1 cellular context compared by ENCODE assay signal in genomic region chr19:3783660-3784584, GRCh38.
TF ChIP-seq lines count a peak whose summit lies in the region.

No MANE protein-coding gene starts in this region.

TF ChIP-seq in HepG2, 621 proteins besides CTCF, POLR2A, EP300 and RAD21 (continued from another document and continues in another):
- TF ChIP-seq GATAD1 (CRISPR knock-in tag; IDR thresholded peaks at IDR 0.05) (peak; percentile 43; the same call in 1 of the 2 replicates), MXI1 (IDR thresholded peaks at IDR 0.05; ENCODE audit: borderline replicate concordance, low read depth, low read length) (no peak), HMG20B (CRISPR knock-in tag; conservative IDR thresholded peaks at IDR 0.05) (no peak), TBX3 (IDR thresholded peaks at IDR 0.05; ENCODE audit: borderline replicate concordance) (no peak), SRSF4 (IDR thresholded peaks at IDR 0.05; ENCODE audit: low read depth, low read length, poor library complexity, severe bottlenecking) (no peak), ZBTB20 (CRISPR knock-in tag; IDR thresholded peaks at IDR 0.05; ENCODE audit: borderline replicate concordance, low read depth) (peak; percentile 42; the same call in 1 of the 2 replicates), IRF1 (CRISPR knock-in tag; IDR thresholded peaks at IDR 0.05; ENCODE audit: low read depth) (no peak), NKX3-1 (CRISPR knock-in tag; IDR thresholded peaks at IDR 0.05) (no peak), GABPA (IDR thresholded peaks at IDR 0.05; ENCODE audit: low read depth, low read length) (no peak), GABPA (CRISPR knock-in tag; IDR thresholded peaks at IDR 0.05; ENCODE audit: low read depth) (no peak), PHF20 (CRISPR knock-in tag; IDR thresholded peaks at IDR 0.05) (no peak), ZNF124 (CRISPR knock-in tag; IDR thresholded peaks at IDR 0.05) (no peak), GABPB1 (CRISPR knock-in tag; IDR thresholded peaks at IDR 0.05) (peak; percentile 50; the same call in 1 of the 2 replicates), ZNF407 (CRISPR knock-in tag; IDR thresholded peaks at IDR 0.05; ENCODE audit: not compliant biosample characterization) (no peak), FOSL1 (CRISPR knock-in tag; IDR thresholded peaks at IDR 0.05; ENCODE audit: borderline replicate concordance) (no peak), SMYD3 (CRISPR knock-in tag; IDR thresholded peaks at IDR 0.05) (no peak), KLF13 (CRISPR knock-in tag; IDR thresholded peaks at IDR 0.05) (no peak), NR2C2 (CRISPR knock-in tag; IDR thresholded peaks at IDR 0.05; ENCODE audit: borderline replicate concordance) (no peak), ZNF44 (CRISPR knock-in tag; IDR thresholded peaks at IDR 0.05) (no peak), RFXANK (CRISPR knock-in tag; IDR thresholded peaks at IDR 0.05) (no peak), ZNF12 (CRISPR knock-in tag; IDR thresholded peaks at IDR 0.05) (no peak), ADNP (CRISPR knock-in tag; IDR thresholded peaks at IDR 0.05) (no peak), RFXAP (CRISPR knock-in tag; IDR thresholded peaks at IDR 0.05; ENCODE audit: borderline replicate concordance) (no peak), NR3C1 (CRISPR knock-in tag; IDR thresholded peaks at IDR 0.05) (no peak), ZNF564 (CRISPR knock-in tag; IDR thresholded peaks at IDR 0.05) (no peak), RXRA (CRISPR knock-in tag; IDR thresholded peaks at IDR 0.05) (0 out of 2 replicates have a peak, but pooled peaks have one; percentile 15), CEBPG (CRISPR knock-in tag; IDR thresholded peaks at IDR 0.05) (peak; percentile 16; the same call in 1 of the 2 replicates)
- TF ChIP-seq, protein P1, sequence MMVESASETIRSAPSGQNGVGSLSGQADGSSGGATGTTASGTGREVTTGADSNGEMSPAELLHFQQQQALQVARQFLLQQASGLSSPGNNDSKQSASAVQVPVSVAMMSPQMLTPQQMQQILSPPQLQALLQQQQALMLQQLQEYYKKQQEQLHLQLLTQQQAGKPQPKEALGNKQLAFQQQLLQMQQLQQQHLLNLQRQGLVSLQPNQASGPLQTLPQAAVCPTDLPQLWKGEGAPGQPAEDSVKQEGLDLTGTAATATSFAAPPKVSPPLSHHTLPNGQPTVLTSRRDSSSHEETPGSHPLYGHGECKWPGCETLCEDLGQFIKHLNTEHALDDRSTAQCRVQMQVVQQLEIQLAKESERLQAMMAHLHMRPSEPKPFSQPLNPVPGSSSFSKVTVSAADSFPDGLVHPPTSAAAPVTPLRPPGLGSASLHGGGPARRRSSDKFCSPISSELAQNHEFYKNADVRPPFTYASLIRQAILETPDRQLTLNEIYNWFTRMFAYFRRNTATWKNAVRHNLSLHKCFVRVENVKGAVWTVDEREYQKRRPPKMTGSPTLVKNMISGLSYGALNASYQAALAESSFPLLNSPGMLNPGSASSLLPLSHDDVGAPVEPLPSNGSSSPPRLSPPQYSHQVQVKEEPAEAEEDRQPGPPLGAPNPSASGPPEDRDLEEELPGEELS (CRISPR knock-in tag; IDR thresholded peaks at IDR 0.05) = no peak
- TF ChIP-seq, protein P2, sequence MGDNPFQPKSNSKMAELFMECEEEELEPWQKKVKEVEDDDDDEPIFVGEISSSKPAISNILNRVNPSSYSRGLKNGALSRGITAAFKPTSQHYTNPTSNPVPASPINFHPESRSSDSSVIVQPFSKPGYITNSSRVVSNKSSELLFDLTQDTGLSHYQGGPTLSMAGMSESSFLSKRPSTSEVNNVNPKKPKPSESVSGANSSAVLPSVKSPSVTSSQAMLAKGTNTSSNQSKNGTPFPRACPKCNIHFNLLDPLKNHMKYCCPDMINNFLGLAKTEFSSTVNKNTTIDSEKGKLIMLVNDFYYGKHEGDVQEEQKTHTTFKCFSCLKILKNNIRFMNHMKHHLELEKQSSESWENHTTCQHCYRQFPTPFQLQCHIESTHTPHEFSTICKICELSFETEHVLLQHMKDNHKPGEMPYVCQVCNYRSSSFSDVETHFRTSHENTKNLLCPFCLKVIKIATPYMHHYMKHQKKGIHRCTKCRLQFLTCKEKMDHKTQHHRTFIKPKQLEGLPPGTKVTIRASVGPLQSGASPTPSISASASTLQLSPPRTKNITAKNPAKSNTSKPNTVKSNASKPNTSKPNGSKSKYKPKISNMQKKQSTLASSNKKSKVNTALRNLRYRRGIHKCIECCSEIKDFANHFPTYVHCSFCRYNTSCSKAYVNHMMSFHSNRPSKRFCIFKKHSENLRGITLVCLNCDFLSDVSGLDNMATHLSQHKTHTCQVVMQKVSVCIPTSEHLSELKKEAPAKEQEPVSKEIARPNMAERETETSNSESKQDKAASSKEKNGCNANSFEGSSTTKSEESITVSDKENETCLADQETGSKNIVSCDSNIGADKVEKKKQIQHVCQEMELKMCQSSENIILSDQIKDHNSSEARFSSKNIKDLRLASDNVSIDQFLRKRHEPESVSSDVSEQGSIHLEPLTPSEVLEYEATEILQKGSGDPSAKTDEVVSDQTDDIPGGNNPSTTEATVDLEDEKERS (CRISPR knock-in tag; IDR thresholded peaks at IDR 0.05) = no peak
- TF ChIP-seq, protein P3, sequence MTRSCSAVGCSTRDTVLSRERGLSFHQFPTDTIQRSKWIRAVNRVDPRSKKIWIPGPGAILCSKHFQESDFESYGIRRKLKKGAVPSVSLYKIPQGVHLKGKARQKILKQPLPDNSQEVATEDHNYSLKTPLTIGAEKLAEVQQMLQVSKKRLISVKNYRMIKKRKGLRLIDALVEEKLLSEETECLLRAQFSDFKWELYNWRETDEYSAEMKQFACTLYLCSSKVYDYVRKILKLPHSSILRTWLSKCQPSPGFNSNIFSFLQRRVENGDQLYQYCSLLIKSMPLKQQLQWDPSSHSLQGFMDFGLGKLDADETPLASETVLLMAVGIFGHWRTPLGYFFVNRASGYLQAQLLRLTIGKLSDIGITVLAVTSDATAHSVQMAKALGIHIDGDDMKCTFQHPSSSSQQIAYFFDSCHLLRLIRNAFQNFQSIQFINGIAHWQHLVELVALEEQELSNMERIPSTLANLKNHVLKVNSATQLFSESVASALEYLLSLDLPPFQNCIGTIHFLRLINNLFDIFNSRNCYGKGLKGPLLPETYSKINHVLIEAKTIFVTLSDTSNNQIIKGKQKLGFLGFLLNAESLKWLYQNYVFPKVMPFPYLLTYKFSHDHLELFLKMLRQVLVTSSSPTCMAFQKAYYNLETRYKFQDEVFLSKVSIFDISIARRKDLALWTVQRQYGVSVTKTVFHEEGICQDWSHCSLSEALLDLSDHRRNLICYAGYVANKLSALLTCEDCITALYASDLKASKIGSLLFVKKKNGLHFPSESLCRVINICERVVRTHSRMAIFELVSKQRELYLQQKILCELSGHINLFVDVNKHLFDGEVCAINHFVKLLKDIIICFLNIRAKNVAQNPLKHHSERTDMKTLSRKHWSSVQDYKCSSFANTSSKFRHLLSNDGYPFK (CRISPR knock-in tag; IDR thresholded peaks at IDR 0.05; ENCODE audit: borderline replicate concordance) = no peak
- TF ChIP-seq, protein P4, sequence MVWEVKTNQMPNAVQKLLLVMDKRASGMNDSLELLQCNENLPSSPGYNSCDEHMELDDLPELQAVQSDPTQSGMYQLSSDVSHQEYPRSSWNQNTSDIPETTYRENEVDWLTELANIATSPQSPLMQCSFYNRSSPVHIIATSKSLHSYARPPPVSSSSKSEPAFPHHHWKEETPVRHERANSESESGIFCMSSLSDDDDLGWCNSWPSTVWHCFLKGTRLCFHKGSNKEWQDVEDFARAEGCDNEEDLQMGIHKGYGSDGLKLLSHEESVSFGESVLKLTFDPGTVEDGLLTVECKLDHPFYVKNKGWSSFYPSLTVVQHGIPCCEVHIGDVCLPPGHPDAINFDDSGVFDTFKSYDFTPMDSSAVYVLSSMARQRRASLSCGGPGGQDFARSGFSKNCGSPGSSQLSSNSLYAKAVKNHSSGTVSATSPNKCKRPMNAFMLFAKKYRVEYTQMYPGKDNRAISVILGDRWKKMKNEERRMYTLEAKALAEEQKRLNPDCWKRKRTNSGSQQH (CRISPR knock-in tag; IDR thresholded peaks at IDR 0.05; ENCODE audit: low read depth) = no peak
- TF ChIP-seq, protein P5, sequence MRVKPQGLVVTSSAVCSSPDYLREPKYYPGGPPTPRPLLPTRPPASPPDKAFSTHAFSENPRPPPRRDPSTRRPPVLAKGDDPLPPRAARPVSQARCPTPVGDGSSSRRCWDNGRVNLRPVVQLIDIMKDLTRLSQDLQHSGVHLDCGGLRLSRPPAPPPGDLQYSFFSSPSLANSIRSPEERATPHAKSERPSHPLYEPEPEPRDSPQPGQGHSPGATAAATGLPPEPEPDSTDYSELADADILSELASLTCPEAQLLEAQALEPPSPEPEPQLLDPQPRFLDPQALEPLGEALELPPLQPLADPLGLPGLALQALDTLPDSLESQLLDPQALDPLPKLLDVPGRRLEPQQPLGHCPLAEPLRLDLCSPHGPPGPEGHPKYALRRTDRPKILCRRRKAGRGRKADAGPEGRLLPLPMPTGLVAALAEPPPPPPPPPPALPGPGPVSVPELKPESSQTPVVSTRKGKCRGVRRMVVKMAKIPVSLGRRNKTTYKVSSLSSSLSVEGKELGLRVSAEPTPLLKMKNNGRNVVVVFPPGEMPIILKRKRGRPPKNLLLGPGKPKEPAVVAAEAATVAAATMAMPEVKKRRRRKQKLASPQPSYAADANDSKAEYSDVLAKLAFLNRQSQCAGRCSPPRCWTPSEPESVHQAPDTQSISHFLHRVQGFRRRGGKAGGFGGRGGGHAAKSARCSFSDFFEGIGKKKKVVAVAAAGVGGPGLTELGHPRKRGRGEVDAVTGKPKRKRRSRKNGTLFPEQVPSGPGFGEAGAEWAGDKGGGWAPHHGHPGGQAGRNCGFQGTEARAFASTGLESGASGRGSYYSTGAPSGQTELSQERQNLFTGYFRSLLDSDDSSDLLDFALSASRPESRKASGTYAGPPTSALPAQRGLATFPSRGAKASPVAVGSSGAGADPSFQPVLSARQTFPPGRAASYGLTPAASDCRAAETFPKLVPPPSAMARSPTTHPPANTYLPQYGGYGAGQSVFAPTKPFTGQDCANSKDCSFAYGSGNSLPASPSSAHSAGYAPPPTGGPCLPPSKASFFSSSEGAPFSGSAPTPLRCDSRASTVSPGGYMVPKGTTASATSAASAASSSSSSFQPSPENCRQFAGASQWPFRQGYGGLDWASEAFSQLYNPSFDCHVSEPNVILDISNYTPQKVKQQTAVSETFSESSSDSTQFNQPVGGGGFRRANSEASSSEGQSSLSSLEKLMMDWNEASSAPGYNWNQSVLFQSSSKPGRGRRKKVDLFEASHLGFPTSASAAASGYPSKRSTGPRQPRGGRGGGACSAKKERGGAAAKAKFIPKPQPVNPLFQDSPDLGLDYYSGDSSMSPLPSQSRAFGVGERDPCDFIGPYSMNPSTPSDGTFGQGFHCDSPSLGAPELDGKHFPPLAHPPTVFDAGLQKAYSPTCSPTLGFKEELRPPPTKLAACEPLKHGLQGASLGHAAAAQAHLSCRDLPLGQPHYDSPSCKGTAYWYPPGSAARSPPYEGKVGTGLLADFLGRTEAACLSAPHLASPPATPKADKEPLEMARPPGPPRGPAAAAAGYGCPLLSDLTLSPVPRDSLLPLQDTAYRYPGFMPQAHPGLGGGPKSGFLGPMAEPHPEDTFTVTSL (CRISPR knock-in tag; IDR thresholded peaks at IDR 0.05; ENCODE audit: borderline replicate concordance) = no peak
